12 cellular contexts compared by ENCODE assay signal in genomic region chr6:33343953-33344611, GRCh38. TPM values are rescaled to one million over a fixed set of nuclear protein-coding genes. Genes with fewer than 3 reads are reported as not detected.
DNase-seq lines count a peak whose midpoint lies in the region; ATAC-seq, FAIRE-seq and TF ChIP-seq lines count a peak whose summit lies in the region.
"Had no signal": no experiment of that assay in that cellular context is flagged by ENCODE, and none has a peak within 500 bp of the region (broad histone marks: within the 10 kb centered on the region; RNA-seq: fewer than 3 reads in every experiment).

No MANE protein-coding gene starts in this region.

- CTCF ChIA-PET in activated CD8-positive, alpha-beta memory T cell treated with anti-CD3 and anti-CD28 coated beads, Interleukin-2, amount 10 ng/mL, durations not matched to agents 7 days and 5 days (lab: Charles Lee) = interaction anchor here (0.7 to 3.3 kb wide), 18 partner anchors 9 to 146 kb away, joined by 3 to 21 read pairs (median 6); partner anchors contain the start of genes B3GALT4, KIFC1, PFDN6 and WDR46

- H3K9me3 Mint-ChIP-seq in activated CD8-positive, alpha-beta memory T cell treated with anti-CD3 and anti-CD28 coated beads, Interleukin-2, amount 10 ng/mL, durations not matched to agents 7 days and 5 days (ENCODE audit: low read depth) = no peaks in the 10 kb centered on the region

- peak; percentile 57 for ATAC-seq in HG03175 (IDR thresholded peaks at IDR 0.05; ENCODE audit: unreplicated experiment)
- ATAC-seq in activated CD8-positive, alpha-beta memory T cell treated with anti-CD3 and anti-CD28 coated beads, Interleukin-2, amount 10 ng/mL, durations not matched to agents 7 days and 5 days = peak; percentile 83
- ATAC-seq in left lung = peak; percentile 22
- no peak for ATAC-seq in GM18870 (IDR thresholded peaks at IDR 0.05; ENCODE audit: unreplicated experiment)

- peak overlapping the region; percentile 72 to 75 for H3K27ac ChIP-seq in left lung
- H3K27ac ChIP-seq: epithelial cell of prostate had no signal

- peaks cover 4% of the 10 kb centered on the region for H3K27me3 Mint-ChIP-seq in activated CD8-positive, alpha-beta memory T cell treated with anti-CD3 and anti-CD28 coated beads, Interleukin-2, amount 10 ng/mL, durations not matched to agents 7 days and 5 days

- no peak for TF ChIP-seq CTCF in GM12864 (IDR thresholded peaks at IDR 0.05; ENCODE audit: low read depth, low read length, missing control alignments)
- TF ChIP-seq CTCF in left lung (IDR thresholded peaks at IDR 0.05) = no peak
- TF ChIP-seq CTCF in D721Med (IDR thresholded peaks at IDR 0.05; ENCODE audit: insufficient read depth, missing control alignments) = no peak

- DNase-seq in GM12864 (ENCODE audit: low read depth) = peak; percentile 78
- DNase-seq in activated CD8-positive, alpha-beta memory T cell treated with anti-CD3 and anti-CD28 coated beads, Interleukin-2, amount 10 ng/mL, durations not matched to agents 7 days and 5 days = peak; percentile 75
- no peak for DNase-seq in left lung
- no peak for DNase-seq in OCI-M2 (lab: John Stamatoyannopoulos, UW; ENCODE audit: unreplicated experiment)
- no peak for DNase-seq in D721Med (ENCODE audit: insufficient read length, low spot score)
- DNase-seq in HPDE6-E6E7 (ENCODE audit: extremely low spot score) = no peak
- DNase-seq: DMS153, midbrain, NCI-H2029 treated with DMSO at 0.1 percent for 48 hours had no signal

- H3K9me3 ChIP-seq in left lung = no peaks in the 10 kb centered on the region

- H3K4me3 Mint-ChIP-seq in activated CD8-positive, alpha-beta memory T cell treated with anti-CD3 and anti-CD28 coated beads, Interleukin-2, amount 10 ng/mL, durations not matched to agents 7 days and 5 days = peak overlapping the region; percentile 69

- FAIRE-seq in D721Med (lab: Jason Lieb, UNC) = no peak

- no peaks in the 10 kb centered on the region for H3K27me3 ChIP-seq in left lung

- H3K4me1 ChIP-seq in left lung = peaks cover 3 to 22% of the 10 kb centered on the region in 2 donors

- H3K27ac Mint-ChIP-seq in activated CD8-positive, alpha-beta memory T cell treated with anti-CD3 and anti-CD28 coated beads, Interleukin-2, amount 10 ng/mL, durations not matched to agents 7 days and 5 days = peak overlapping the region; percentile 88

- H3K4me3 ChIP-seq in GM12864 (ENCODE audit: low read depth, low read length) (no peak overlapping the region), left lung (no peak overlapping the region)

- peaks cover 32% of the 10 kb centered on the region for H3K4me1 Mint-ChIP-seq in activated CD8-positive, alpha-beta memory T cell treated with anti-CD3 and anti-CD28 coated beads, Interleukin-2, amount 10 ng/mL, durations not matched to agents 7 days and 5 days

- intact Hi-C loops in left lung (cut with DNase I) = no loop called here

- no peaks in the 10 kb centered on the region for H3K36me3 ChIP-seq in left lung

- no peaks in the 10 kb centered on the region for H3K36me3 Mint-ChIP-seq in activated CD8-positive, alpha-beta memory T cell treated with anti-CD3 and anti-CD28 coated beads, Interleukin-2, amount 10 ng/mL, durations not matched to agents 7 days and 5 days

RNA-seq across cellular contexts. Expression of gene DAXX, which starts 21.3 kb away (rescaled TPM):
- total RNA-seq in activated CD8-positive, alpha-beta memory T cell treated with anti-CD3 and anti-CD28 coated beads, Interleukin-2, amount 10 ng/mL, durations not matched to agents 7 days and 5 days = 100 to 1,000 TPM; 102 to 107 TPM
- 10 to 100 TPM; 33.6 to 42.0 TPM for total RNA-seq in left lung

RNA-seq across cellular contexts. Expression of gene ZBTB22, which starts 26.5 kb away (rescaled TPM):
- 10 to 100 TPM; 10.6 to 11.8 TPM for total RNA-seq in activated CD8-positive, alpha-beta memory T cell treated with anti-CD3 and anti-CD28 coated beads, Interleukin-2, amount 10 ng/mL, durations not matched to agents 7 days and 5 days
- 10 to 100 TPM; 17.3 to 22.6 TPM for total RNA-seq in left lung

RNA-seq across cellular contexts. Expression of gene TAPBP, which starts 30.2 kb away (rescaled TPM):
- 100 to 1,000 TPM; 207 to 235 TPM for total RNA-seq in activated CD8-positive, alpha-beta memory T cell treated with anti-CD3 and anti-CD28 coated beads, Interleukin-2, amount 10 ng/mL, durations not matched to agents 7 days and 5 days
- total RNA-seq in left lung = 100 to 1,000 TPM; 227 to 243 TPM

RNA-seq across cellular contexts. Expression of gene RGL2, which starts 45.3 kb away (rescaled TPM):
- 10 to 100 TPM; 34.7 to 49.9 TPM for total RNA-seq in activated CD8-positive, alpha-beta memory T cell treated with anti-CD3 and anti-CD28 coated beads, Interleukin-2, amount 10 ng/mL, durations not matched to agents 7 days and 5 days
- 10 to 100 TPM; 83.3 to 94.6 TPM for total RNA-seq in left lung

RNA-seq across cellular contexts. Expression of gene KIFC1, which starts 47.5 kb away (rescaled TPM):
- total RNA-seq in activated CD8-positive, alpha-beta memory T cell treated with anti-CD3 and anti-CD28 coated beads, Interleukin-2, amount 10 ng/mL, durations not matched to agents 7 days and 5 days = 100 to 1,000 TPM; 133 to 187 TPM
- 1 to 10 TPM; 5.8 to 9.9 TPM for total RNA-seq in left lung

Comparison
In these comparisons a context has a peak if more than half of its experiments do, and no peak if none do; other contexts are left out.
1. DNase-seq: peak in GM12864 (single experiment) and activated CD8-positive, alpha-beta memory T cell treated with anti-CD3 and anti-CD28 coated beads, Interleukin-2, amount 10 ng/mL, durations not matched to agents 7 days and 5 days (single experiment); none in left lung (0 of 2), OCI-M2 (single experiment), D721Med (single experiment) and HPDE6-E6E7 (single experiment).